12 cellular contexts compared by ENCODE assay signal in the genomic region with DNA sequence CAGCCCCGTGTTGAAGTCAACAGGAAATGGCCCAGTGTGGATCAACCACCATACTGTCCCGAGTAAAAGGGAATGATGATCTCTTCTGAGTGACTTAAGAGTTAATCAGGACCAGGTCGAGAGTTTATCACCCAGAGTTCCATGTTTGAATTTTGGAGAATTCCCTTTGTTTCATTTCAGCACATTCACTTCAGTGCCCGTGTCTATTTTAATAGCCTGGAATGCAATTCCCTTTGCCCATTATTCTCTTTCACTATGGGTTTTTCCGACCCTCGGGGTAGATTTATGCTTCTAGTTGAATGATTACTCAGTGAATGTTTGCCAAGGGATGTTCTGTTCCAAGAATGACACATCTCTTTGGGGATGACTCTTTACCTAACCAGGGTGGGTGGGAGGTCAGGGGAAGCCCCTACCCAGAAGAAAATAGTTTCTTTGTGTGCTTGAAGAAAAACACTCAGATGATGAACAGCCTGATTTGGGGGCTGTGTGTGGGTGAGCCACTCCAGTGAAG.
DNase-seq lines count a peak whose midpoint lies in the region; ATAC-seq and TF ChIP-seq lines count a peak whose summit lies in the region.
"Had no signal": no experiment of that assay in that cellular context is flagged by ENCODE, and none has a peak within 500 bp of the region (broad histone marks: within the 10 kb centered on the region; RNA-seq: fewer than 3 reads in every experiment).

No MANE protein-coding gene starts in this region.

- no peak overlapping the region for H3K4me3 ChIP-seq in choroid plexus epithelial cell (ENCODE audit: low read depth, low read length)
- H3K4me3 ChIP-seq: skin epidermis had no signal

- POLR2A ChIA-PET in activated CD8-positive, alpha-beta T cell treated with anti-CD3 and anti-CD28 coated beads, Interleukin-2, amount 10 ng/mL, durations not matched to agents 7 days and 5 days (lab: Charles Lee), result no interaction called here

- H3K36me3 Mint-ChIP-seq in activated CD8-positive, alpha-beta T cell treated with anti-CD3 and anti-CD28 coated beads, Interleukin-2, amount 10 ng/mL, durations not matched to agents 7 days and 5 days (ENCODE audit: low read depth), result no peaks in the 10 kb centered on the region
- H3K36me3 Mint-ChIP-seq: activated naive CD8-positive, alpha-beta T cell treated with anti-CD3 and anti-CD28 coated beads, Interleukin-2, amount 10 ng/mL, durations not matched to agents 7 days and 5 days had no signal

- CTCF ChIA-PET in activated CD8-positive, alpha-beta T cell treated with anti-CD3 and anti-CD28 coated beads, Interleukin-2, amount 10 ng/mL, durations not matched to agents 7 days and 5 days (lab: Charles Lee), result no interaction called here

- no peak for TF ChIP-seq CTCF in choroid plexus epithelial cell (conservative IDR thresholded peaks at IDR 0.05; ENCODE audit: low read depth, low read length)

- no peaks in the 10 kb centered on the region for H3K4me1 Mint-ChIP-seq in activated CD8-positive, alpha-beta T cell treated with anti-CD3 and anti-CD28 coated beads, Interleukin-2, amount 10 ng/mL, durations not matched to agents 7 days and 5 days (ENCODE audit: low read depth)
- H3K4me1 Mint-ChIP-seq: activated naive CD8-positive, alpha-beta T cell treated with anti-CD3 and anti-CD28 coated beads, Interleukin-2, amount 10 ng/mL, durations not matched to agents 7 days and 5 days had no signal

- H3K27ac Mint-ChIP-seq in activated CD8-positive, alpha-beta T cell treated with anti-CD3 and anti-CD28 coated beads, Interleukin-2, amount 10 ng/mL, durations not matched to agents 7 days and 5 days, result no peak overlapping the region
- H3K27ac Mint-ChIP-seq: activated naive CD8-positive, alpha-beta T cell treated with anti-CD3 and anti-CD28 coated beads, Interleukin-2, amount 10 ng/mL, durations not matched to agents 7 days and 5 days; effector memory CD8-positive, alpha-beta T cell had no signal

- H3K27me3 Mint-ChIP-seq in activated CD8-positive, alpha-beta T cell treated with anti-CD3 and anti-CD28 coated beads, Interleukin-2, amount 10 ng/mL, durations not matched to agents 7 days and 5 days (ENCODE audit: low read depth), result no peaks in the 10 kb centered on the region
- H3K27me3 Mint-ChIP-seq: activated naive CD8-positive, alpha-beta T cell treated with anti-CD3 and anti-CD28 coated beads, Interleukin-2, amount 10 ng/mL, durations not matched to agents 7 days and 5 days; effector memory CD8-positive, alpha-beta T cell had no signal

- ATAC-seq in GM21447 (IDR thresholded peaks at IDR 0.05; ENCODE audit: unreplicated experiment), result peak; percentile 40
- no peak for ATAC-seq in GM19035 (IDR thresholded peaks at IDR 0.05; ENCODE audit: unreplicated experiment)
- no peak for ATAC-seq in GM18498 (IDR thresholded peaks at IDR 0.05; ENCODE audit: unreplicated experiment)
- no peak for ATAC-seq in activated CD8-positive, alpha-beta T cell treated with anti-CD3 and anti-CD28 coated beads, Interleukin-2, amount 10 ng/mL, durations not matched to agents 7 days and 5 days
- ATAC-seq: effector memory CD8-positive, alpha-beta T cell had no signal

- peak; percentile 33 for DNase-seq in HS-5 (ENCODE audit: low read depth)
- DNase-seq in choroid plexus epithelial cell (ENCODE audit: low read depth), result peak; percentile 18
- peak; percentile 84 for DNase-seq in renal cortical epithelial cell (ENCODE audit: low read depth)
- no peak for DNase-seq in NCI-H748 treated with DMSO at 0.1 percent for 48 hours (lab: John Stamatoyannopoulos, UW)
- DNase-seq in activated CD8-positive, alpha-beta T cell treated with anti-CD3 and anti-CD28 coated beads, Interleukin-2, amount 10 ng/mL, durations not matched to agents 7 days and 5 days, result no peak
- DNase-seq: activated naive CD8-positive, alpha-beta T cell treated with anti-CD3 and anti-CD28 coated beads, Interleukin-2, amount 10 ng/mL, durations not matched to agents 7 days and 5 days; effector memory CD8-positive, alpha-beta T cell; NK-92 treated with Interleukin-12 subunit alpha and Interleukin-12 subunit beta, amount 100 ng/mL, for 24 hours had no signal

- no peak overlapping the region for H3K4me3 Mint-ChIP-seq in activated CD8-positive, alpha-beta T cell treated with anti-CD3 and anti-CD28 coated beads, Interleukin-2, amount 10 ng/mL, durations not matched to agents 7 days and 5 days
- H3K4me3 Mint-ChIP-seq: activated naive CD8-positive, alpha-beta T cell treated with anti-CD3 and anti-CD28 coated beads, Interleukin-2, amount 10 ng/mL, durations not matched to agents 7 days and 5 days; effector memory CD8-positive, alpha-beta T cell had no signal

- H3K9me3 Mint-ChIP-seq in activated CD8-positive, alpha-beta T cell treated with anti-CD3 and anti-CD28 coated beads, Interleukin-2, amount 10 ng/mL, durations not matched to agents 7 days and 5 days (ENCODE audit: insufficient read depth), result no peaks in the 10 kb centered on the region
- H3K9me3 Mint-ChIP-seq: activated naive CD8-positive, alpha-beta T cell treated with anti-CD3 and anti-CD28 coated beads, Interleukin-2, amount 10 ng/mL, durations not matched to agents 7 days and 5 days had no signal

Comparison
In these comparisons a context has a peak if more than half of its experiments do, and no peak if none do; other contexts are left out.
1. DNase-seq: peak in HS-5 (single experiment), choroid plexus epithelial cell (single experiment) and renal cortical epithelial cell (single experiment); none in NCI-H748 treated with DMSO at 0.1 percent for 48 hours (single experiment) and activated CD8-positive, alpha-beta T cell treated with anti-CD3 and anti-CD28 coated beads, Interleukin-2, amount 10 ng/mL, durations not matched to agents 7 days and 5 days (single experiment).